In genomic region chr13:39784347-39784746, GRCh38 we compare ENCODE assay signal across 21 cellular contexts.
DNase-seq lines count a peak whose midpoint lies in the region; ATAC-seq, FAIRE-seq and TF ChIP-seq lines count a peak whose summit lies in the region.
"Had no signal": no experiment of that assay in that cellular context is flagged by ENCODE, and none has a peak within 500 bp of the region (broad histone marks: within the 10 kb centered on the region; RNA-seq: fewer than 3 reads in every experiment).

No MANE protein-coding gene starts in this region.

- DNase-seq in AG08395 (ENCODE audit: low spot score) (peak; percentile 19), IMR-90 (peak; percentile 62), endothelial cell of umbilical vein (ENCODE audit: low read depth, low spot score) (peak; percentile 84), lung (ENCODE audit: low spot score) (no peak), hepatic stellate cell (ENCODE audit: low spot score) (no peak), UCSD-AML1 (lab: John Stamatoyannopoulos, UW; ENCODE audit: unreplicated experiment) (no peak), putamen (ENCODE audit: low spot score) (no peak)
- DNase-seq: CD8-positive, alpha-beta memory T cell; DMS53; H7; NCI-H1048; NCI-H1436 treated with DMSO at 0.1 percent for 48 hours; NCI-H2029; NCI-H345; NCI-H524 treated with DMSO at 0.1 percent for 48 hours; RPMI8226; SHP77 treated with DMSO at 0.1 percent for 48 hours had no signal

- H4K20me1 ChIP-seq in IMR-90 (ENCODE audit: insufficient read depth, low read length) (no peaks in the 10 kb centered on the region), endothelial cell of umbilical vein (replicated peaks; ENCODE audit: control insufficient read depth, extremely low read depth, insufficient read depth, low read length) (no peaks in the 10 kb centered on the region)
- H4K20me1 ChIP-seq: BLaER1 treated with 17β-estradiol and CSF1 and Interleukin-3, amounts not matched to agents 10 nM and 100 nM had no signal

- dilution Hi-C loops in IMR-90 (cut with HindIII; ENCODE audit: low sequenced_read_pairs, unreplicated experiment) (no loop called here), endothelial cell of umbilical vein (cut with MboI; ENCODE audit: extremely low pct_ligation_motif_present, low sequenced_read_pairs) (no loop called here)

- H3K4me3 ChIP-seq in IMR-90 (ENCODE audit: insufficient read depth, low read depth, low read length) = no peak overlapping the region
- no peak overlapping the region for H3K4me3 ChIP-seq in endothelial cell of umbilical vein (replicated peaks in 1 of 3; ENCODE audit: insufficient read depth in 1 of 3, low read depth in 1 of 3, low read length in 3 of 3)
- no peak overlapping the region for H3K4me3 ChIP-seq in lung
- H3K4me3 ChIP-seq: BLaER1 treated with 17β-estradiol and CSF1 and Interleukin-3, amounts not matched to agents 10 nM and 100 nM had no signal

- H2AK5ac ChIP-seq in IMR-90 (ENCODE audit: low read depth, low read length) = no peak overlapping the region

- H3K4me1 ChIP-seq in IMR-90 (ENCODE audit: control insufficient read depth, insufficient read depth, low read length) (peaks cover 7% of the 10 kb centered on the region; the same call in 1 of the 2 replicates), endothelial cell of umbilical vein (ENCODE audit: control insufficient read depth, extremely low read depth, insufficient read depth, low read length) (peaks cover 53% of the 10 kb centered on the region), lung (ENCODE audit: control insufficient read depth in 2 of 2, insufficient read depth in 2 of 2, low read length in 2 of 2) (no peaks in the 10 kb centered on the region)

- no CpG with 5 or more reads among the region's 1 CpG for WGBS in IMR-90 (ENCODE audit: extremely low coverage in 2 of 2, insufficient read length in 1 of 2), 2 experiments
- 96% methylated on average over 1 of the region's 1 CpG for WGBS in lung, 2 donors

- H3K27ac ChIP-seq in IMR-90 (ENCODE audit: insufficient read depth, low read length) = no peak overlapping the region
- H3K27ac ChIP-seq in endothelial cell of umbilical vein (ENCODE audit: insufficient read depth, low read depth, low read length) = no peak overlapping the region
- H3K27ac ChIP-seq in lung (ENCODE audit: low read depth in 1 of 2, low read length in 1 of 2) = no peak overlapping the region
- H3K27ac ChIP-seq: BLaER1 treated with 17β-estradiol and CSF1 and Interleukin-3, amounts not matched to agents 10 nM and 100 nM; KMS-11 had no signal

- H2BK120ac ChIP-seq in IMR-90 (ENCODE audit: low read depth, low read length) = no peak overlapping the region

- no peak for TF ChIP-seq RAD21 in IMR-90 (IDR thresholded peaks at IDR 0.05; ENCODE audit: low read length)

- H3K9ac ChIP-seq in IMR-90 (ENCODE audit: low read depth, low read length) (no peak overlapping the region), endothelial cell of umbilical vein (replicated peaks; ENCODE audit: extremely low read depth, insufficient read depth, low read length) (no peak overlapping the region)
- H3K9ac ChIP-seq: BLaER1 treated with 17β-estradiol and CSF1 and Interleukin-3, amounts not matched to agents 10 nM and 100 nM; KMS-11 had no signal

- H3K36me3 ChIP-seq in IMR-90 (ENCODE audit: control insufficient read depth, insufficient read depth, low read length) = no peaks in the 10 kb centered on the region
- no peaks in the 10 kb centered on the region for H3K36me3 ChIP-seq in endothelial cell of umbilical vein (ENCODE audit: control insufficient read depth in 2 of 2, extremely low read depth in 1 of 2, insufficient read depth in 2 of 2, low read length in 2 of 2)
- H3K36me3 ChIP-seq in lung (ENCODE audit: control insufficient read depth in 2 of 2, insufficient read depth in 2 of 2, low read length in 2 of 2) = no peaks in the 10 kb centered on the region
- H3K36me3 ChIP-seq: BLaER1 treated with 17β-estradiol and CSF1 and Interleukin-3, amounts not matched to agents 10 nM and 100 nM had no signal

- in situ Hi-C loops in IMR-90 (cut with MboI; ENCODE audit: low sequenced_read_pairs) = no loop called here

- no peak overlapping the region for H3K4me2 ChIP-seq in IMR-90 (ENCODE audit: low read depth, low read length)
- H3K4me2 ChIP-seq in endothelial cell of umbilical vein (ENCODE audit: insufficient read depth, low read length) = no peak overlapping the region
- H3K4me2 ChIP-seq: BLaER1 treated with 17β-estradiol and CSF1 and Interleukin-3, amounts not matched to agents 10 nM and 100 nM; KMS-11 had no signal

- H3K9me1 ChIP-seq in IMR-90 (ENCODE audit: insufficient read depth, low read length) (peaks cover 4% of the 10 kb centered on the region; the same call in 1 of the 2 replicates), endothelial cell of umbilical vein (replicated peaks; ENCODE audit: control insufficient read depth, extremely low read depth, insufficient read depth, low read length) (no peaks in the 10 kb centered on the region)

- FAIRE-seq in endothelial cell of umbilical vein (lab: Jason Lieb, UNC) = no peak
- FAIRE-seq: A204.1 had no signal

- TF ChIP-seq CTCF in IMR-90 (conservative IDR thresholded peaks at IDR 0.05; ENCODE audit: low read depth, low read length) (no peak), endothelial cell of umbilical vein (IDR thresholded peaks at IDR 0.05; ENCODE audit: extremely low read depth in 1 of 2, insufficient read depth in 1 of 2, low read depth in 1 of 2, low read length in 2 of 2) (no peak), lung (IDR thresholded peaks at IDR 0.05; ENCODE audit: control extremely low read depth, extremely low read depth) (no peak)

- H3K14ac ChIP-seq in IMR-90 (replicated peaks; ENCODE audit: low read depth, low read length) = no peak overlapping the region

- no peak overlapping the region for H4K5ac ChIP-seq in IMR-90 (ENCODE audit: low read depth, low read length)

- no peak overlapping the region for H4K91ac ChIP-seq in IMR-90 (ENCODE audit: insufficient read depth, low read depth, low read length)

- H2AFZ ChIP-seq in IMR-90 (replicated peaks; ENCODE audit: low read length, poor library complexity) = no peak overlapping the region
- no peak overlapping the region for H2AFZ ChIP-seq in endothelial cell of umbilical vein (ENCODE audit: low read depth, low read length)

- CTCF ChIA-PET in IMR-90 (lab: Yijun Ruan, JAX) = interaction anchor here (0.6 kb wide), 2 partner anchors 94 to 113 kb away, joined by 3 read pairs; no protein-coding TSS in a partner anchor
- CTCF ChIA-PET in endothelial cell of umbilical vein (lab: Charles Lee) = interaction anchor here (0.9 to 3.8 kb wide), 10 partner anchors 10 to 993 kb away, joined by 3 to 47 read pairs (median 4); no protein-coding TSS in a partner anchor

- H4K8ac ChIP-seq in IMR-90 (ENCODE audit: low read depth in 2 of 2, low read length in 2 of 2) = no peak overlapping the region

- H2BK5ac ChIP-seq in IMR-90 (ENCODE audit: low read depth, low read length, poor library complexity, severe bottlenecking) = no peak overlapping the region

- H3K79me1 ChIP-seq in IMR-90 (ENCODE audit: low read depth in 1 of 2, low read length in 2 of 2) = no peaks in the 10 kb centered on the region

- no peak overlapping the region for H2BK20ac ChIP-seq in IMR-90 (ENCODE audit: low read depth, low read length)

- peaks cover 1% of the 10 kb centered on the region for H3K9me3 ChIP-seq in IMR-90 (ENCODE audit: control insufficient read depth, insufficient read depth, low read length)
- H3K9me3 ChIP-seq in endothelial cell of umbilical vein (replicated peaks; ENCODE audit: control insufficient read depth, insufficient read depth, low read length) = no peaks in the 10 kb centered on the region
- H3K9me3 ChIP-seq in lung (ENCODE audit: control insufficient read depth in 2 of 2, insufficient read depth in 1 of 2, low read length in 1 of 2) = peaks cover 0 to under 1% of the 10 kb centered on the region in 2 donors

- H3K79me2 ChIP-seq in endothelial cell of umbilical vein (ENCODE audit: control insufficient read depth, insufficient read depth, low read length) = no peaks in the 10 kb centered on the region

- TF ChIP-seq POLR2A in IMR-90 (IDR thresholded peaks at IDR 0.05; ENCODE audit: low read depth, low read length) = no peak
- no peak for TF ChIP-seq POLR2A in endothelial cell of umbilical vein (IDR thresholded peaks at IDR 0.05; ENCODE audit: low read depth, low read length)

- BruUV-seq in IMR-90 (replicated peaks; lab: Mats Ljungman, UMichigan) (no TSS peak), endothelial cell of umbilical vein (replicated peaks; lab: Mats Ljungman, UMichigan) (no TSS peak)

- H3K27me3 ChIP-seq in IMR-90 (ENCODE audit: control insufficient read depth, insufficient read depth, low read length) (no peaks in the 10 kb centered on the region), endothelial cell of umbilical vein (ENCODE audit: control insufficient read depth in 2 of 2, insufficient read depth in 2 of 2, low read length in 2 of 2) (no peaks in the 10 kb centered on the region), lung (ENCODE audit: control insufficient read depth, insufficient read depth) (no peaks in the 10 kb centered on the region)
- H3K27me3 ChIP-seq: BLaER1 treated with 17β-estradiol and CSF1 and Interleukin-3, amounts not matched to agents 10 nM and 100 nM had no signal

- H3K4ac ChIP-seq in IMR-90 (ENCODE audit: low read depth, low read length) = no peak overlapping the region

- no peak overlapping the region for H2BK15ac ChIP-seq in IMR-90 (ENCODE audit: low read depth, low read length)

- POLR2A ChIA-PET in IMR-90 (lab: Charles Lee; ENCODE audit: unreplicated experiment) (no interaction called here), endothelial cell of umbilical vein (lab: Charles Lee) (interaction anchor here (0.6 to 1.4 kb wide), 2 partner anchors 108 to 109 kb away, joined by 3 to 4 read pairs; no protein-coding TSS in a partner anchor)

- H3K23ac ChIP-seq in IMR-90 (ENCODE audit: low read depth, low read length) = no peak overlapping the region; the same call in 1 of the 2 replicates

- intact Hi-C loops in IMR-90 (cut with micrococcal nuclease) (no loop called here), endothelial cell of umbilical vein (cut with micrococcal nuclease) (loop anchor here (5.0 to 10.0 kb wide), 5 partner anchors 528 to 993 kb away; no protein-coding TSS in a partner anchor)

- no peak overlapping the region for H2AK9ac ChIP-seq in IMR-90 (replicated peaks; ENCODE audit: low read depth, low read length, poor library complexity)

- no peak overlapping the region for H3K18ac ChIP-seq in IMR-90 (ENCODE audit: low read depth, low read length)

- H3K56ac ChIP-seq in IMR-90 (ENCODE audit: extremely low read depth, insufficient read depth, low read length) = no peak overlapping the region

- ATAC-seq in IMR-90 (ENCODE audit: low read depth) = peak; percentile 78
- ATAC-seq in lung (ENCODE audit: insufficient read depth, low FRiP score) = peak; percentile 19
- ATAC-seq in HG03565 (IDR thresholded peaks at IDR 0.05; ENCODE audit: unreplicated experiment) = no peak

TF ChIP-seq in IMR-90, 13 proteins besides CTCF, POLR2A, EP300 and RAD21 (continues in another document):
- no peak for TF ChIP-seq BHLHE40 (IDR thresholded peaks at IDR 0.05; ENCODE audit: low read depth, low read length)
- TF ChIP-seq NFE2L2 (IDR thresholded peaks at IDR 0.05; ENCODE audit: low read depth, low read length) = no peak

TF ChIP-seq in endothelial cell of umbilical vein, 7 proteins besides CTCF, POLR2A, EP300 and RAD21:
- TF ChIP-seq FOS (IDR thresholded peaks at IDR 0.05; ENCODE audit: borderline replicate concordance, insufficient read depth, low read length) = no peak

Comparison
In these comparisons a context has a peak if more than half of its experiments do, and no peak if none do; other contexts are left out.
1. DNase-seq: peak in AG08395 (single experiment), IMR-90 (single experiment) and endothelial cell of umbilical vein (single experiment); none in lung (single experiment), hepatic stellate cell (single experiment), UCSD-AML1 (single experiment) and putamen (single experiment).